8 cellular contexts compared by ENCODE assay signal in genomic region chr1:183655562-183656075, GRCh38. TPM values are rescaled to one million over a fixed set of nuclear protein-coding genes. Genes with fewer than 3 reads are reported as not detected.
DNase-seq lines count a peak whose midpoint lies in the region; ATAC-seq and TF ChIP-seq lines count a peak whose summit lies in the region.

No MANE protein-coding gene starts in this region.

- no peaks in the 10 kb centered on the region for H3K4me1 ChIP-seq in NT2/D1 (ENCODE audit: insufficient read depth, insufficient read length)

- H3K4me3 ChIP-seq in NT2/D1 (ENCODE audit: insufficient read length, low read depth), result no peak overlapping the region
- no peak overlapping the region for H3K4me3 ChIP-seq in epithelial cell of esophagus (ENCODE audit: low read length)

- no peaks in the 10 kb centered on the region for H3K9me3 ChIP-seq in NT2/D1 (ENCODE audit: insufficient read depth, low read length)

- no peaks in the 10 kb centered on the region for H3K4me1 Mint-ChIP-seq in naive B cell

- ATAC-seq in GM18868 (IDR thresholded peaks at IDR 0.05; ENCODE audit: unreplicated experiment) (peak; percentile 62), naive B cell (ENCODE audit: low read depth in 2 of 2) (peak; percentile 57 to 72)

- H3K9me3 Mint-ChIP-seq in naive B cell, result no peaks in the 10 kb centered on the region

- TF ChIP-seq CTCF in epithelial cell of esophagus (IDR thresholded peaks at IDR 0.05; ENCODE audit: insufficient read depth, low read depth, low read length, missing control alignments), result peak; percentile 87

- no peak overlapping the region for H3K9ac ChIP-seq in NT2/D1 (ENCODE audit: insufficient read length, low read depth)

- H3K4me3 Mint-ChIP-seq in naive B cell, result no peak overlapping the region

- DNase-seq in AG08395 (ENCODE audit: low spot score) (peak; percentile 87), HUDEP-2 (lab: John Stamatoyannopoulos, UW; ENCODE audit: unreplicated experiment in 76 of 76) (peak in 43 of 76 experiments; percentile 1 to 63 (median 30)), NT2/D1 (ENCODE audit: low read depth, low spot score) (peak; percentile 84), epithelial cell of esophagus (ENCODE audit: low read depth) (peak; percentile 73), naive B cell (peak; percentile 58)
- DNase-seq in activated CD8-positive, alpha-beta memory T cell treated with anti-CD3 and anti-CD28 coated beads, Interleukin-2, amount 50 U/mL, for 4 hours, result peak; percentile 76
- DNase-seq in stimulated activated CD8-positive, alpha-beta memory T cell treated with anti-CD3 and anti-CD28 coated beads, Interleukin-7, amount 100 ng/mL, for 48 hours (ENCODE audit: extremely low read depth in 1 of 2, low read depth in 1 of 2), result peak; percentile 20 to 53

- peak overlapping the region in 1 of 6 donors; percentile 70 for H3K27ac Mint-ChIP-seq in naive B cell

- H3K27me3 Mint-ChIP-seq in naive B cell, result peaks cover 0 to 5% (median 2%) of the 10 kb centered on the region in 3 donors

- H3K27me3 ChIP-seq in NT2/D1 (ENCODE audit: insufficient read depth, insufficient read length), result no peaks in the 10 kb centered on the region

- H3K36me3 Mint-ChIP-seq in naive B cell, result no peaks in the 10 kb centered on the region

- no peaks in the 10 kb centered on the region for H3K36me3 ChIP-seq in NT2/D1 (ENCODE audit: insufficient read depth, insufficient read length, low read length)

RNA-seq across cellular contexts. Expression of gene APOBEC4, which starts 2.5 kb away (rescaled TPM):
- polyA plus RNA-seq in naive B cell (ENCODE audit: low read depth in 6 of 6), result not detected

RNA-seq across cellular contexts. Expression of gene ARPC5, which starts 20.0 kb away (rescaled TPM):
- polyA plus RNA-seq in naive B cell (ENCODE audit: low read depth in 6 of 6), result 100 to 1,000 TPM; 286 to 573 (median 376) TPM

Comparison
In these comparisons a context has a peak if more than half of its experiments do, and no peak if none do; other contexts are left out.
1. DNase-seq: peak in every context shown above with its lines; median percentile 87 in AG08395; 84 in NT2/D1; 76 in activated CD8-positive, alpha-beta memory T cell treated with anti-CD3 and anti-CD28 coated beads, Interleukin-2, amount 50 U/mL, for 4 hours; 73 in epithelial cell of esophagus; 58 in naive B cell; 36 in stimulated activated CD8-positive, alpha-beta memory T cell treated with anti-CD3 and anti-CD28 coated beads, Interleukin-7, amount 100 ng/mL, for 48 hours; 30 in HUDEP-2.